1 cellular context compared by ENCODE assay signal in genomic region chr13:22454586-22454985, GRCh38.
TF ChIP-seq lines count a peak whose summit lies in the region.

No MANE protein-coding gene starts in this region.

TF ChIP-seq in HEK293, 187 proteins besides CTCF, POLR2A, EP300 and RAD21 (continued from another document):
- no peak for TF ChIP-seq ATF2 (tag by site-specific recombination; IDR thresholded peaks at IDR 0.05; ENCODE audit: low read depth)
